Comparison of ENCODE assay signal across 13 cellular contexts in the genomic region with DNA sequence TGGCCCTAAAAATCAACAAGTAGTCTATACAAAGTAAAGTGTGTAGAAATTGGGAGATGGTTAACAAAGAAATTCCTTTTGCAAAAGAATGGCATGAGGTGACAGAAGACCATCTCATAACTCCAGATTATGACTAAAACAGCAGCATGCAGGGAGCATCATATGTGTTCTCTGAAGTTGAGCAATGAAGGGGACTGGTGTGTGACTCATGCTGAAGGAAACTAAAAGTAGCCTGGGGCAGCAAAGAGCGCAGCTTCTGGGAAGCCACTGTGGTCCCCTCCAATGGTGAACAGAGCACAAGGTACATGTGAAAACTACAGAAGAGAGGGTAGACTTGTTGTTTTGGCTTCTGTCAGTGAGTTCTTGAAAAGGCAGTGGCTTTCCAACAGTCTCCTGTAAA.
DNase-seq lines count a peak whose midpoint lies in the region; ATAC-seq, FAIRE-seq and TF ChIP-seq lines count a peak whose summit lies in the region.
"Had no signal": no experiment of that assay in that cellular context is flagged by ENCODE, and none has a peak within 500 bp of the region (broad histone marks: within the 10 kb centered on the region; RNA-seq: fewer than 3 reads in every experiment).

No MANE protein-coding gene starts in this region.

- H3K27ac ChIP-seq in RWPE1, result no peak overlapping the region
- H3K27ac ChIP-seq in foreskin keratinocyte, result no peak overlapping the region
- H3K27ac ChIP-seq in HepG2 (ENCODE audit: extremely low read length, insufficient read depth, low read length), result no peak overlapping the region
- H3K27ac ChIP-seq: tibial artery had no signal

- H2AFZ ChIP-seq in HepG2 (ENCODE audit: low read length), result no peak overlapping the region

- peaks cover 4% of the 10 kb centered on the region for H3K9me3 Mint-ChIP-seq in activated CD4-positive, alpha-beta T cell treated with anti-CD3 and anti-CD28 coated beads, Interleukin-2, amount 10 ng/mL, durations not matched to agents 24 days and 14 days

- no peaks in the 10 kb centered on the region for H3K79me2 ChIP-seq in HepG2 (ENCODE audit: insufficient read depth, low read length)

- H3K27me3 ChIP-seq in foreskin keratinocyte, result no peaks in the 10 kb centered on the region
- no peaks in the 10 kb centered on the region for H3K27me3 ChIP-seq in HepG2 (ENCODE audit: control insufficient read depth in 1 of 2, insufficient read depth in 2 of 2, low read length in 2 of 2)
- H3K27me3 ChIP-seq: tibial artery had no signal

- no peak for TF ChIP-seq CTCF in AG10803 (conservative IDR thresholded peaks at IDR 0.05; ENCODE audit: low read length)
- no peak for TF ChIP-seq CTCF in RWPE1 (conservative IDR thresholded peaks at IDR 0.05; ENCODE audit: low read depth)
- no peak for TF ChIP-seq CTCF in foreskin keratinocyte (conservative IDR thresholded peaks at IDR 0.05)
- no peak for TF ChIP-seq CTCF in HepG2 (CRISPR knock-in tag; IDR thresholded peaks at IDR 0.05)

- no peaks in the 10 kb centered on the region for H4K20me1 ChIP-seq in HepG2 (ENCODE audit: insufficient read depth, low read length)

- no peaks in the 10 kb centered on the region for H3K27me3 Mint-ChIP-seq in activated CD4-positive, alpha-beta T cell treated with anti-CD3 and anti-CD28 coated beads, Interleukin-2, amount 10 ng/mL, durations not matched to agents 24 days and 14 days

- no peak for TF ChIP-seq RAD21 in HepG2 (CRISPR knock-in tag; IDR thresholded peaks at IDR 0.05)

- no peak overlapping the region for H3K4me3 Mint-ChIP-seq in activated CD4-positive, alpha-beta T cell treated with anti-CD3 and anti-CD28 coated beads, Interleukin-2, amount 10 ng/mL, durations not matched to agents 24 days and 14 days

- POLR2A ChIA-PET in RWPE1 (lab: Yijun Ruan, JAX; ENCODE audit: low non-redundant PET), result no interaction called here
- POLR2A ChIA-PET in HepG2 (lab: Yijun Ruan, JAX), result no interaction called here

- ATAC-seq in GM21825 (IDR thresholded peaks at IDR 0.05; ENCODE audit: unreplicated experiment), result peak; percentile 61
- ATAC-seq in foreskin keratinocyte, result peak; percentile 97
- no peak for ATAC-seq in HG02884 (IDR thresholded peaks at IDR 0.05; ENCODE audit: unreplicated experiment)
- no peak for ATAC-seq in HepG2
- ATAC-seq: left colon had no signal

- 33% methylated on average over 1 of the region's 1 CpG for WGBS in HepG2 (ENCODE audit: low lambda C conversion rate)

- H3K4me1 ChIP-seq in foreskin keratinocyte, result peaks cover 3% of the 10 kb centered on the region
- no peaks in the 10 kb centered on the region for H3K4me1 ChIP-seq in HepG2 (ENCODE audit: insufficient read depth, low read length)
- H3K4me1 ChIP-seq: tibial artery had no signal

- H3K36me3 Mint-ChIP-seq in activated CD4-positive, alpha-beta T cell treated with anti-CD3 and anti-CD28 coated beads, Interleukin-2, amount 10 ng/mL, durations not matched to agents 24 days and 14 days (ENCODE audit: low read depth), result no peaks in the 10 kb centered on the region

- in situ Hi-C loops in HepG2 (cut with HindIII; ENCODE audit: extremely low pct_ligation_motif_present, low pct_unique_long_range_greater_than_20kb), result no loop called here

- TF ChIP-seq EP300 in HepG2 (IDR thresholded peaks at IDR 0.05; ENCODE audit: low read depth in 2 of 2, low read length in 2 of 2) (no peak), HepG2 (CRISPR knock-in tag; IDR thresholded peaks at IDR 0.05; ENCODE audit: borderline replicate concordance) (no peak)

- H3K27ac Mint-ChIP-seq in activated CD4-positive, alpha-beta T cell treated with anti-CD3 and anti-CD28 coated beads, Interleukin-2, amount 10 ng/mL, durations not matched to agents 24 days and 14 days, result no peak overlapping the region

- H3K9ac ChIP-seq in HepG2 (ENCODE audit: insufficient read depth, low read depth, low read length), result no peak overlapping the region

- H3K4me2 ChIP-seq in HepG2 (ENCODE audit: low read depth, low read length), result no peak overlapping the region

- CTCF ChIA-PET in RWPE1 (lab: Yijun Ruan, JAX), result no interaction called here
- CTCF ChIA-PET in HepG2 (lab: Yijun Ruan, JAX; ENCODE audit: low intra/inter-chr PET ratio, low total read pairs), result no interaction called here

- no peak overlapping the region for H3K4me3 ChIP-seq in AG10803 (ENCODE audit: low read length)
- no peak overlapping the region for H3K4me3 ChIP-seq in HepG2 (replicated peaks in 1 of 3; ENCODE audit: insufficient read depth in 1 of 3, low read depth in 2 of 3, low read length in 3 of 3)
- H3K4me3 ChIP-seq: tibial artery had no signal

- no peak for TF ChIP-seq POLR2A in HepG2 (IDR thresholded peaks at IDR 0.05; ENCODE audit: insufficient read depth in 1 of 2, low read depth in 2 of 2, low read length in 2 of 2)

- no peaks in the 10 kb centered on the region for H3K9me3 ChIP-seq in HepG2 (ENCODE audit: low read length)
- H3K9me3 ChIP-seq: tibial artery had no signal

- H3K4me1 Mint-ChIP-seq in activated CD4-positive, alpha-beta T cell treated with anti-CD3 and anti-CD28 coated beads, Interleukin-2, amount 10 ng/mL, durations not matched to agents 24 days and 14 days, result no peaks in the 10 kb centered on the region

- DNase-seq in AG10803 (ENCODE audit: low read depth) (peak; percentile 83), RWPE1 (ENCODE audit: low spot score) (peak; percentile 67), foreskin keratinocyte (peak; percentile 55 to 78), mesenteric fat pad (ENCODE audit: low spot score) (no peak), HepG2 (ENCODE audit: low spot score) (no peak)
- no peak for DNase-seq in activated CD4-positive, alpha-beta T cell treated with anti-CD3 and anti-CD28 coated beads, Interleukin-2, amount 10 ng/mL, durations not matched to agents 24 days and 14 days
- DNase-seq: activated CD4-positive, alpha-beta T cell treated with anti-CD3 and anti-CD28 coated beads for 4 hours; left colon; NCI-H526; tibial artery had no signal

- no TSS peak for BruUV-seq in HepG2 (replicated peaks; lab: Mats Ljungman, UMichigan)

- no peaks in the 10 kb centered on the region for H3K36me3 ChIP-seq in HepG2 (replicated peaks in 1 of 2; ENCODE audit: control insufficient read depth in 1 of 2, insufficient read depth in 2 of 2, low read length in 2 of 2)
- H3K36me3 ChIP-seq: tibial artery had no signal

- no peak for FAIRE-seq in HepG2 (lab: Jason Lieb, UNC)
- FAIRE-seq: colon had no signal

- intact Hi-C loops in HepG2 (cut with micrococcal nuclease; ENCODE audit: unreplicated experiment), result no loop called here
- intact Hi-C loops in activated CD4-positive, alpha-beta T cell treated with anti-CD3 and anti-CD28 coated beads, Interleukin-2, amount 10 ng/mL, durations not matched to agents 24 days and 14 days (cut with micrococcal nuclease), result no loop called here

TF ChIP-seq in HepG2, 621 proteins besides CTCF, POLR2A, EP300 and RAD21:
- no peak for TF ChIP-seq ZNF772 (CRISPR knock-in tag; IDR thresholded peaks at IDR 0.05)

Comparison
In these comparisons a context has a peak if more than half of its experiments do, and no peak if none do; other contexts are left out.
1. DNase-seq: peak in AG10803 (single experiment), RWPE1 (single experiment) and foreskin keratinocyte (2 of 2); none in mesenteric fat pad (single experiment), HepG2 (single experiment) and activated CD4-positive, alpha-beta T cell treated with anti-CD3 and anti-CD28 coated beads, Interleukin-2, amount 10 ng/mL, durations not matched to agents 24 days and 14 days (single experiment).
2. ATAC-seq: peak in GM21825 (single experiment) and foreskin keratinocyte (single experiment); none in HG02884 (single experiment) and HepG2 (single experiment).